ENCODE assay signal across 19 cellular contexts in the genomic region with DNA sequence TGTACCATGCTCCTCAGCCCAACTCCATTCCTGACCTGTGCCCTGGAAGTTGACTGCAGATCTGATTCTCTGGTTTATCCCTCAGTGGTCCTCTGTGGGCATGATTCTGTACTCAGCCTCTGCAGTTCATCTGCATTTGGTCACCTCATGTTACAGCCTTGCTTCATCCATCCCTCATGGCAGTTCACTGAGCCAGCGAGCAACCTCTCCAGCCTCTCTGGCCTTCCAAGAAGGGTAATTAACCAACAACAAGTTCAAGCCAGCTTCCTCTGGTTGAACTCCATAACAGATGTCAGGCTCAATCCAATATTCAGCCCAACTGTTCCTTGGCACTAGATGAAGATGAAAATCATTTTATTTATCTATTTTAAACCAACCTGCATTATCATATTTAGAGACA.
DNase-seq lines count a peak whose midpoint lies in the region; ATAC-seq and TF ChIP-seq lines count a peak whose summit lies in the region.
"Had no signal": no experiment of that assay in that cellular context is flagged by ENCODE, and none has a peak within 500 bp of the region (broad histone marks: within the 10 kb centered on the region; RNA-seq: fewer than 3 reads in every experiment).

No MANE protein-coding gene starts in this region.

- H3K36me3 ChIP-seq in aorta (ENCODE audit: control insufficient read depth in 1 of 2, insufficient read depth in 2 of 2, low read length in 1 of 2) (no peaks in the 10 kb centered on the region), heart left ventricle (no peaks in the 10 kb centered on the region)
- H3K36me3 ChIP-seq: BE2C had no signal

- no peak for TF ChIP-seq CTCF in heart left ventricle (IDR thresholded peaks at IDR 0.05)

- DNase-seq in NCI-H748 (lab: John Stamatoyannopoulos, UW; ENCODE audit: unreplicated experiment) (peak; percentile 65), NCI-H748 treated with DMSO at 0.1 percent for 48 hours (lab: John Stamatoyannopoulos, UW) (no peak), NCI-H446 (lab: John Stamatoyannopoulos, UW) (peak; percentile 15 to 67), fibroblast of peridontal ligament (ENCODE audit: extremely low read depth) (peak; percentile 39), aorta (no peak), GDM1 (lab: John Stamatoyannopoulos, UW) (no peak), heart left ventricle (no peak)
- DNase-seq: BE2C; Calu3; CD8-positive, alpha-beta memory T cell; Karpas-422; NCI-H1092; NCI-H187 treated with DMSO at 0.1 percent for 48 hours; NCI-H226; NCI-H526; PC-3; SK-N-SH; SW 1271; T1000 had no signal

- intact Hi-C loops in aorta (cut with DNase I), result no loop called here
- intact Hi-C loops in heart left ventricle (cut with DNase I), result loop anchor here in 1 of 10 donors (10.0 kb wide), 1 partner anchor 62 kb away; no protein-coding TSS in a partner anchor

- H3K4me1 ChIP-seq in aorta (ENCODE audit: control insufficient read depth in 1 of 2, insufficient read depth in 2 of 2, low read length in 2 of 2) (peaks cover 0 to under 1% of the 10 kb centered on the region in 2 donors), heart left ventricle (peaks cover 0 to 5% (median 0%) of the 10 kb centered on the region in 12 donors)

- H3K9me3 ChIP-seq in aorta (ENCODE audit: control insufficient read depth, low read length) (no peaks in the 10 kb centered on the region), heart left ventricle (no peaks in the 10 kb centered on the region)
- H3K9me3 ChIP-seq: BE2C, SK-N-SH had no signal

- no peak overlapping the region for H3K27ac ChIP-seq in aorta (ENCODE audit: low read depth in 1 of 2, low read length in 2 of 2)
- no peak overlapping the region for H3K27ac ChIP-seq in heart left ventricle

- WGBS in aorta, 2 donors, result 39 to 64% methylated on average over 1 of the region's 1 CpG
- 60 to 100% (median 82%) methylated on average over 1 of the region's 1 CpG for WGBS in heart left ventricle, 4 donors

- no peak for TF ChIP-seq POLR2A in heart left ventricle (IDR thresholded peaks at IDR 0.05)

- H3K4me3 ChIP-seq in aorta (ENCODE audit: low read length in 2 of 2), result no peak overlapping the region
- no peak overlapping the region for H3K4me3 ChIP-seq in heart left ventricle

- ATAC-seq in aorta (ENCODE audit: low FRiP score) (peak; percentile 41), heart left ventricle (no peak)
- ATAC-seq: PC-3 had no signal

- H3K27me3 ChIP-seq in aorta (ENCODE audit: control insufficient read depth in 1 of 2, insufficient read depth in 2 of 2, low read length in 1 of 2) (no peaks in the 10 kb centered on the region), heart left ventricle (no peaks in the 10 kb centered on the region)
- H3K27me3 ChIP-seq: BE2C had no signal

Comparison
In these comparisons a context has a peak if more than half of its experiments do, and no peak if none do; other contexts are left out.
1. DNase-seq: peak in NCI-H748 (single experiment), NCI-H446 (2 of 2) and fibroblast of peridontal ligament (single experiment); none in NCI-H748 treated with DMSO at 0.1 percent for 48 hours (single experiment), aorta (0 of 2), GDM1 (single experiment) and heart left ventricle (0 of 5).